ENCODE assay signal across 16 cellular contexts in genomic region chr16:10868089-10868488, GRCh38. TPM values are rescaled to one million over a fixed set of nuclear protein-coding genes. Genes with fewer than 3 reads are reported as not detected.
DNase-seq lines count a peak whose midpoint lies in the region; ATAC-seq and TF ChIP-seq lines count a peak whose summit lies in the region.
"Had no signal": no experiment of that assay in that cellular context is flagged by ENCODE, and none has a peak within 500 bp of the region (broad histone marks: within the 10 kb centered on the region; RNA-seq: fewer than 3 reads in every experiment).

No MANE protein-coding gene starts in this region.

- peaks cover 37 to 48% of the 10 kb centered on the region in 2 experiments for H3K4me1 ChIP-seq in neutrophil (ENCODE audit: control insufficient read depth in 1 of 2, insufficient read depth in 1 of 2, low read depth in 1 of 2, low read length in 1 of 2)

- no peaks in the 10 kb centered on the region for H3K36me3 ChIP-seq in neutrophil
- H3K36me3 ChIP-seq: pancreas had no signal

- H3K4me3 Mint-ChIP-seq in CD14-positive monocyte = peak overlapping the region; percentile 66 to 86
- H3K4me3 Mint-ChIP-seq in activated naive CD8-positive, alpha-beta T cell treated with anti-CD3 and anti-CD28 coated beads for 36 hours = no peak overlapping the region
- H3K4me3 Mint-ChIP-seq: brain had no signal

- no peak for DNase-seq in CD14-positive monocyte (ENCODE audit: low spot score)
- no peak for DNase-seq in activated naive CD8-positive, alpha-beta T cell treated with anti-CD3 and anti-CD28 coated beads for 36 hours
- no peak for DNase-seq in stimulated activated CD4-positive, alpha-beta T cell treated with anti-CD3 and anti-CD28 coated beads, Interleukin-15, amount 100 ng/mL, for 24 hours
- DNase-seq: activated CD4-positive, alpha-beta T cell treated with anti-CD3 and anti-CD28 coated beads, Interleukin-2, amount 50 U/mL, for 4 hours; activated gamma-delta T cell treated with Interleukin-2 at 50 U/mL for 16 hours; foreskin fibroblast; IMR-90; NCI-H1436 treated with DMSO at 0.1 percent for 48 hours; NCI-H446 treated with DMSO at 0.1 percent for 48 hours had no signal

- H3K9me3 ChIP-seq in neutrophil = no peaks in the 10 kb centered on the region
- H3K9me3 ChIP-seq: pancreas had no signal

- H3K4me1 Mint-ChIP-seq in CD14-positive monocyte = peaks cover 81% of the 10 kb centered on the region
- H3K4me1 Mint-ChIP-seq in activated naive CD8-positive, alpha-beta T cell treated with anti-CD3 and anti-CD28 coated beads for 36 hours = peaks cover 32% of the 10 kb centered on the region
- H3K4me1 Mint-ChIP-seq: brain had no signal

- ATAC-seq in GM18909 (IDR thresholded peaks at IDR 0.05; ENCODE audit: poor library complexity, unreplicated experiment) = peak; percentile 6
- no peak for ATAC-seq in HG02610 (IDR thresholded peaks at IDR 0.05; ENCODE audit: unreplicated experiment)
- no peak for ATAC-seq in GM21737 (IDR thresholded peaks at IDR 0.05; ENCODE audit: unreplicated experiment)

- no peaks in the 10 kb centered on the region for H3K36me3 Mint-ChIP-seq in CD14-positive monocyte
- no peaks in the 10 kb centered on the region for H3K36me3 Mint-ChIP-seq in activated naive CD8-positive, alpha-beta T cell treated with anti-CD3 and anti-CD28 coated beads for 36 hours
- H3K36me3 Mint-ChIP-seq: brain; CD4-positive, CD25-positive, alpha-beta regulatory T cell had no signal

- peak overlapping the region; percentile 92 to 95 (median 94) for H3K27ac Mint-ChIP-seq in CD14-positive monocyte
- peak overlapping the region; percentile 1 for H3K27ac Mint-ChIP-seq in activated naive CD8-positive, alpha-beta T cell treated with anti-CD3 and anti-CD28 coated beads for 36 hours
- H3K27ac Mint-ChIP-seq: brain had no signal

- intact Hi-C loops in CD14-positive monocyte (cut with micrococcal nuclease) = loop anchor here in 1 of 2 donors (10.0 kb wide), 1 partner anchor 243 kb away; no protein-coding TSS in a partner anchor

- no peak for TF ChIP-seq CTCF in CD14-positive monocyte (IDR thresholded peaks at IDR 0.05)
- no peak for TF ChIP-seq CTCF in neutrophil (IDR thresholded peaks at IDR 0.05)

- peaks cover 0 to 4% (median 0%) of the 10 kb centered on the region in 3 donors for H3K27me3 Mint-ChIP-seq in CD14-positive monocyte (ENCODE audit: low read depth in 3 of 3)
- H3K27me3 Mint-ChIP-seq in activated naive CD8-positive, alpha-beta T cell treated with anti-CD3 and anti-CD28 coated beads for 36 hours = peaks cover 48% of the 10 kb centered on the region

- H3K4me3 ChIP-seq in neutrophil (ENCODE audit: low read depth in 1 of 2, low read length in 1 of 2) = peak overlapping the region; percentile 34 to 53

- H3K9me3 Mint-ChIP-seq in CD14-positive monocyte = no peaks in the 10 kb centered on the region
- H3K9me3 Mint-ChIP-seq in activated naive CD8-positive, alpha-beta T cell treated with anti-CD3 and anti-CD28 coated beads for 36 hours = no peaks in the 10 kb centered on the region
- H3K9me3 Mint-ChIP-seq: brain had no signal

- peaks cover under 1% of the 10 kb centered on the region for H3K27me3 ChIP-seq in neutrophil
- H3K27me3 ChIP-seq: pancreas had no signal

- peak overlapping the region; percentile 78 for H3K27ac ChIP-seq in neutrophil

RNA-seq across cellular contexts. Expression of gene CIITA, which starts 8.9 kb away (rescaled TPM):
- 10 to 100 TPM; 15.6 to 22.1 TPM for polyA plus RNA-seq in CD14-positive monocyte
- 1 to 10 TPM; 1.4 to 1.5 TPM for total RNA-seq in activated naive CD8-positive, alpha-beta T cell treated with anti-CD3 and anti-CD28 coated beads for 36 hours
- total RNA-seq: IMR-90 had no signal

RNA-seq across cellular contexts. Expression of gene TVP23A, which starts 49.5 kb away (rescaled TPM):
- under 1 TPM; 0.06 to 0.17 TPM for polyA plus RNA-seq in CD14-positive monocyte
- total RNA-seq in activated naive CD8-positive, alpha-beta T cell treated with anti-CD3 and anti-CD28 coated beads for 36 hours = not detected
- total RNA-seq: IMR-90 had no signal
- polyA plus RNA-seq: CD4-positive, CD25-positive, alpha-beta regulatory T cell; IMR-90 had no signal
